ENCODE assay signal across 17 cellular contexts in genomic region chr22:45544588-45545170, GRCh38. TPM values are rescaled to one million over a fixed set of nuclear protein-coding genes. Genes with fewer than 3 reads are reported as not detected.
DNase-seq lines count a peak whose midpoint lies in the region; ATAC-seq and TF ChIP-seq lines count a peak whose summit lies in the region.
"Had no signal": no experiment of that assay in that cellular context is flagged by ENCODE, and none has a peak within 500 bp of the region (broad histone marks: within the 10 kb centered on the region; RNA-seq: fewer than 3 reads in every experiment).

No MANE protein-coding gene starts in this region.

- TF ChIP-seq POLR2A in IMR-90 (IDR thresholded peaks at IDR 0.05; ENCODE audit: low read depth, low read length) = no peak
- TF ChIP-seq POLR2A in heart left ventricle (IDR thresholded peaks at IDR 0.05) = no peak

- POLR2A ChIA-PET in IMR-90 (lab: Charles Lee; ENCODE audit: unreplicated experiment) = no interaction called here

- H2BK5ac ChIP-seq in IMR-90 (ENCODE audit: low read depth, low read length, poor library complexity, severe bottlenecking) = no peak overlapping the region

- no peak overlapping the region for H3K4me3 Mint-ChIP-seq in type B pancreatic cell
- H3K4me3 Mint-ChIP-seq: CD14-positive monocyte had no signal

- in situ Hi-C loops in IMR-90 (cut with MboI; ENCODE audit: low sequenced_read_pairs) = no loop called here
- in situ Hi-C loops in ACHN (cut with HindIII; ENCODE audit: low pct_ligation_motif_present, low pct_unique_long_range_greater_than_20kb, low sequenced_read_pairs) = no loop called here

- no peak overlapping the region for H2AFZ ChIP-seq in IMR-90 (replicated peaks; ENCODE audit: low read length, poor library complexity)

- H3K56ac ChIP-seq in IMR-90 (ENCODE audit: extremely low read depth, insufficient read depth, low read length) = no peak overlapping the region

- H3K27me3 ChIP-seq in IMR-90 (ENCODE audit: control insufficient read depth, insufficient read depth, low read length) (no peaks in the 10 kb centered on the region), heart left ventricle (no peaks in the 10 kb centered on the region)
- H3K27me3 ChIP-seq: Peyer's patch had no signal

- H3K27ac ChIP-seq in IMR-90 (ENCODE audit: insufficient read depth, low read length) (no peak overlapping the region), heart left ventricle (peak overlapping the region in 1 of 12 donors; percentile 22)
- H3K27ac ChIP-seq: Peyer's patch, WERI-Rb-1 had no signal

- ATAC-seq in IMR-90 (ENCODE audit: low read depth) (no peak), heart left ventricle (peak; percentile 28 to 58 (median 40)), left lobe of liver (no peak)
- ATAC-seq: left colon had no signal

- dilution Hi-C loops in IMR-90 (cut with HindIII; ENCODE audit: low sequenced_read_pairs, unreplicated experiment) = no loop called here

- peaks cover 0 to 5% of the 10 kb centered on the region in 2 experiments; a peak in 2 of 4 replicates for H3K79me1 ChIP-seq in IMR-90 (ENCODE audit: low read depth in 1 of 2, low read length in 2 of 2)

- H3K4me1 Mint-ChIP-seq in type B pancreatic cell (ENCODE audit: unreplicated experiment) = no peaks in the 10 kb centered on the region
- H3K4me1 Mint-ChIP-seq: CD14-positive monocyte had no signal

- peak overlapping the region; percentile 10 for H3K27ac Mint-ChIP-seq in type B pancreatic cell
- H3K27ac Mint-ChIP-seq: activated T-helper 2 cell treated with anti-CD3 and anti-CD28 coated beads, Interferon-gamma antibody, Interleukin-2, Interleukin-4, amounts not matched to agents 10 μg/mL and 5 μg/mL and 100 μg/mL, durations not matched to agents 14 hours and 24 hours and 36 hours; CD14-positive monocyte; progenitor cell of endocrine pancreas had no signal

- no peak overlapping the region for H4K91ac ChIP-seq in IMR-90 (ENCODE audit: insufficient read depth, low read depth, low read length)

- H3K4me1 ChIP-seq in IMR-90 (ENCODE audit: control insufficient read depth, insufficient read depth, low read length) = peaks cover 16% of the 10 kb centered on the region
- H3K4me1 ChIP-seq in heart left ventricle = peaks cover 0 to 20% (median 0%) of the 10 kb centered on the region in 12 donors

- H3K14ac ChIP-seq in IMR-90 (replicated peaks; ENCODE audit: low read depth, low read length) = no peak overlapping the region

- TF ChIP-seq RAD21 in IMR-90 (IDR thresholded peaks at IDR 0.05; ENCODE audit: low read length) = no peak

- DNase-seq in IMR-90 (peak; percentile 35), astrocyte of the hippocampus (ENCODE audit: low read depth, low spot score) (peak; percentile 96), heart left ventricle (peak in 1 of 5 donors; percentile 60), type B pancreatic cell (ENCODE audit: extremely low spot score, unreplicated experiment) (no peak), mucosa of gallbladder (ENCODE audit: low spot score) (no peak), ACHN (no peak), left lobe of liver (ENCODE audit: low spot score) (no peak)
- DNase-seq: amniotic stem cell, left colon, NCI-H2029, NCI-H526 treated with DMSO at 0.1 percent for 48 hours, WERI-Rb-1 had no signal

- H3K36me3 Mint-ChIP-seq in type B pancreatic cell = peaks cover 26% of the 10 kb centered on the region
- H3K36me3 Mint-ChIP-seq: CD14-positive monocyte had no signal

- no peaks in the 10 kb centered on the region for H4K20me1 ChIP-seq in IMR-90 (ENCODE audit: insufficient read depth, low read length)

- H2AK9ac ChIP-seq in IMR-90 (replicated peaks; ENCODE audit: low read depth, low read length, poor library complexity) = no peak overlapping the region

- H3K23ac ChIP-seq in IMR-90 (ENCODE audit: low read depth, low read length) = no peak overlapping the region

- peaks cover 21% of the 10 kb centered on the region for H3K9me1 ChIP-seq in IMR-90 (ENCODE audit: insufficient read depth, low read length)

- BruUV-seq in IMR-90 (replicated peaks; lab: Mats Ljungman, UMichigan) = no TSS peak

- H3K9me3 ChIP-seq in IMR-90 (ENCODE audit: control insufficient read depth, insufficient read depth, low read length) = no peaks in the 10 kb centered on the region
- no peaks in the 10 kb centered on the region for H3K9me3 ChIP-seq in heart left ventricle
- H3K9me3 ChIP-seq: Peyer's patch had no signal

- H4K8ac ChIP-seq in IMR-90 (ENCODE audit: low read depth in 2 of 2, low read length in 2 of 2) = no peak overlapping the region

- no peaks in the 10 kb centered on the region for H3K27me3 Mint-ChIP-seq in type B pancreatic cell
- H3K27me3 Mint-ChIP-seq: progenitor cell of endocrine pancreas had no signal

- H2BK15ac ChIP-seq in IMR-90 (ENCODE audit: low read depth, low read length) = no peak overlapping the region

- WGBS in IMR-90 (ENCODE audit: extremely low coverage in 2 of 2, insufficient read length in 1 of 2), 2 experiments = 88% methylated on average over 8 of the region's 12 CpGs; no CpG with 5 or more reads in 1 of the 2 experiments
- WGBS in heart left ventricle, 4 donors = 63 to 82% (median 74%) methylated on average over 12 of the region's 12 CpGs

- no peak overlapping the region; the same call in 1 of the 2 replicates for H2AK5ac ChIP-seq in IMR-90 (ENCODE audit: low read depth, low read length)

- no peaks in the 10 kb centered on the region for H3K9me3 Mint-ChIP-seq in type B pancreatic cell
- H3K9me3 Mint-ChIP-seq: activated T-helper 2 cell treated with anti-CD3 and anti-CD28 coated beads, Interferon-gamma antibody, Interleukin-2, Interleukin-4, amounts not matched to agents 10 μg/mL and 5 μg/mL and 100 μg/mL, durations not matched to agents 14 hours and 24 hours and 36 hours had no signal

- no peak overlapping the region; the same call in 1 of the 2 replicates for H3K4ac ChIP-seq in IMR-90 (ENCODE audit: low read depth, low read length)

- H3K9ac ChIP-seq in IMR-90 (ENCODE audit: low read depth, low read length) = no peak overlapping the region

- no peak overlapping the region for H3K18ac ChIP-seq in IMR-90 (ENCODE audit: low read depth, low read length)

- TF ChIP-seq CTCF in IMR-90 (conservative IDR thresholded peaks at IDR 0.05; ENCODE audit: low read depth, low read length) (no peak), heart left ventricle (IDR thresholded peaks at IDR 0.05) (no peak), type B pancreatic cell (conservative IDR thresholded peaks at IDR 0.05) (no peak)

- CTCF ChIA-PET in IMR-90 (lab: Yijun Ruan, JAX) = no interaction called here

- no peak overlapping the region for H2BK120ac ChIP-seq in IMR-90 (ENCODE audit: low read depth, low read length)

- H3K36me3 ChIP-seq in IMR-90 (ENCODE audit: control insufficient read depth, insufficient read depth, low read length) (peaks cover 84% of the 10 kb centered on the region), heart left ventricle (peaks cover 0 to 59% (median 0%) of the 10 kb centered on the region in 9 donors)
- H3K36me3 ChIP-seq: Peyer's patch had no signal

- intact Hi-C loops in IMR-90 (cut with micrococcal nuclease) = no loop called here
- intact Hi-C loops in heart left ventricle (cut with DNase I) = no loop called here

- no peak overlapping the region for H2BK20ac ChIP-seq in IMR-90 (ENCODE audit: low read depth, low read length)

- H3K4me2 ChIP-seq in IMR-90 (ENCODE audit: low read depth, low read length) = no peak overlapping the region

- H3K4me3 ChIP-seq in IMR-90 (ENCODE audit: insufficient read depth, low read depth, low read length) = no peak overlapping the region
- H3K4me3 ChIP-seq in heart left ventricle = no peak overlapping the region
- H3K4me3 ChIP-seq: Peyer's patch had no signal

- H4K5ac ChIP-seq in IMR-90 (ENCODE audit: low read depth, low read length) = no peak overlapping the region

TF ChIP-seq in IMR-90, 13 proteins besides CTCF, POLR2A, EP300 and RAD21 (continues in another document):
- TF ChIP-seq SMC3 (IDR thresholded peaks at IDR 0.05; ENCODE audit: low read depth, low read length) (no peak), MXI1 (IDR thresholded peaks at IDR 0.05; ENCODE audit: borderline replicate concordance, low read depth, low read length) (no peak), USF2 (IDR thresholded peaks at IDR 0.05; ENCODE audit: low read depth, low read length) (no peak), ELK1 (IDR thresholded peaks at IDR 0.05; ENCODE audit: borderline replicate concordance, low read depth, low read length) (no peak), BHLHE40 (IDR thresholded peaks at IDR 0.05; ENCODE audit: low read depth, low read length) (no peak), MAZ (IDR thresholded peaks at IDR 0.05; ENCODE audit: borderline replicate concordance, low read depth, low read length) (no peak), CHD1 (IDR thresholded peaks at IDR 0.05; ENCODE audit: low read depth, low read length) (no peak), RFX5 (IDR thresholded peaks at IDR 0.05; ENCODE audit: low read depth, low read length) (no peak), CEBPB (IDR thresholded peaks at IDR 0.05; ENCODE audit: low read depth, low read length) (no peak), MAFK (IDR thresholded peaks at IDR 0.05; ENCODE audit: low read depth, low read length) (no peak), NFE2L2 (IDR thresholded peaks at IDR 0.05; ENCODE audit: low read depth, low read length) (no peak), FOS (IDR thresholded peaks at IDR 0.05; ENCODE audit: low read depth, low read length) (no peak)

RNA-seq across cellular contexts. Expression of gene FBLN1, which starts 42.0 kb away (rescaled TPM):
- 11.3 and 11.4 TPM in 2 replicates for total RNA-seq in IMR-90 (2012; rRNA removed)
- polyA plus RNA-seq in IMR-90 (2012; rRNA removed) = 80.8 and 87.9 TPM in 2 replicates
- polyA plus RNA-seq in IMR-90 (2012; cell fraction: cytosol; rRNA removed) = 107 and 230 TPM in 2 replicates
- polyA plus RNA-seq in IMR-90 (2012; cell fraction: nucleus; rRNA removed; ENCODE audit: low replicate concordance) = 78.8 and 81.4 TPM in 2 replicates
- total RNA-seq in heart left ventricle = 100 to 1,000 TPM in 1 of 9 donors, 10 to 100 TPM in 8; 30.0 to 239 (median 50.3) TPM
- polyA plus RNA-seq in heart left ventricle = 10 to 100 TPM; 22.4 to 36.8 TPM
- total RNA-seq in type B pancreatic cell (ENCODE audit: low replicate concordance) = 121 and 271 TPM in 2 replicates
- total RNA-seq in mucosa of gallbladder = 427 TPM
- 3.8 TPM for total RNA-seq in left lobe of liver
- total RNA-seq: activated CD8-positive, alpha-beta memory T cell treated with anti-CD3 and anti-CD28 coated beads for 36 hours; activated T-helper 2 cell treated with anti-CD3 and anti-CD28 coated beads, Interferon-gamma antibody, Interleukin-2, Interleukin-4, amounts not matched to agents 10 μg/mL and 5 μg/mL and 100 μg/mL, durations not matched to agents 14 hours and 24 hours and 36 hours had no signal

Comparison
In these comparisons a context has a peak if more than half of its experiments do, and no peak if none do; other contexts are left out.
1. ATAC-seq: peak in heart left ventricle (4 of 4); none in IMR-90 (single experiment) and left lobe of liver (single experiment).
2. DNase-seq: peak in IMR-90 (single experiment) and astrocyte of the hippocampus (single experiment); none in type B pancreatic cell (single experiment), mucosa of gallbladder (single experiment), ACHN (single experiment) and left lobe of liver (single experiment).